ENCODE assay signal across 1 cellular context in genomic region chr10:72278668-72279393, GRCh38.
A peak's percentile ranks its signal among the peaks of the same experiment; 100 is the strongest.
TF ChIP-seq lines count a peak whose summit lies in the region.

No MANE protein-coding gene starts in this region.

TF ChIP-seq in HEK293, 187 proteins besides CTCF, POLR2A, EP300 and RAD21 (continued from another document):
- peak; percentile 27; the same call in 1 of the 2 replicates for TF ChIP-seq ZNF580 (tag by site-specific recombination; IDR thresholded peaks at IDR 0.05)
- no peak for TF ChIP-seq YY1 (tag by site-specific recombination; IDR thresholded peaks at IDR 0.05)
- no peak for TF ChIP-seq PRDM4 (tag by site-specific recombination; IDR thresholded peaks at IDR 0.05)
- 0 out of 2 replicates have a peak, but pooled peaks have one; percentile 8 for TF ChIP-seq ZNF433 (tag by site-specific recombination; IDR thresholded peaks at IDR 0.05; ENCODE audit: low read depth)
- no peak for TF ChIP-seq BCL6B (tag by site-specific recombination; IDR thresholded peaks at IDR 0.05)
- TF ChIP-seq SCRT2 (tag by site-specific recombination; IDR thresholded peaks at IDR 0.05): no peak
- TF ChIP-seq ZNF76 (tag by site-specific recombination; IDR thresholded peaks at IDR 0.05; ENCODE audit: borderline replicate concordance, low read depth): no peak
- no peak for TF ChIP-seq ZNF777 (tag by site-specific recombination; IDR thresholded peaks at IDR 0.05; ENCODE audit: borderline replicate concordance)
- peak; percentile 75 for TF ChIP-seq ZNF623 (tag by site-specific recombination; IDR thresholded peaks at IDR 0.05)
- peak; percentile 41; the same call in 1 of the 2 replicates for TF ChIP-seq ZNF394 (tag by site-specific recombination; IDR thresholded peaks at IDR 0.05; ENCODE audit: borderline replicate concordance)
